In genomic region chr7:23893942-23894890, GRCh38 we compare ENCODE assay signal across 11 cellular contexts.
DNase-seq lines count a peak whose midpoint lies in the region; ATAC-seq, FAIRE-seq and TF ChIP-seq lines count a peak whose summit lies in the region.
"Had no signal": no experiment of that assay in that cellular context is flagged by ENCODE, and none has a peak within 500 bp of the region (broad histone marks: within the 10 kb centered on the region; RNA-seq: fewer than 3 reads in every experiment).

No MANE protein-coding gene starts in this region.

- H3K4me1 ChIP-seq in kidney (ENCODE audit: control insufficient read depth in 1 of 2, insufficient read depth in 1 of 2, low read depth in 1 of 2, low read length in 2 of 2), result no peaks in the 10 kb centered on the region
- H3K4me1 ChIP-seq in lower lobe of right lung, result no peaks in the 10 kb centered on the region

- no peak for TF ChIP-seq CTCF in kidney (IDR thresholded peaks at IDR 0.05; ENCODE audit: borderline replicate concordance, extremely low read depth, insufficient read depth)
- no peak for TF ChIP-seq CTCF in lower lobe of right lung (IDR thresholded peaks at IDR 0.05)

- intact Hi-C loops in kidney (cut with DNase I), result no loop called here
- intact Hi-C loops in lower lobe of right lung (cut with DNase I), result no loop called here

- peak; percentile 7 for DNase-seq in ELF-1 (ENCODE audit: low read depth, low spot score)
- peak; percentile 36 for DNase-seq in LHCN-M2 (ENCODE audit: low read depth)
- peak; percentile 41 for DNase-seq in activated T-cell treated with anti-CD3 and anti-CD28 coated beads, Interleukin-2, amount 50 U/mL, for 24 hours
- DNase-seq in non-pigmented ciliary epithelial cell (ENCODE audit: low read depth), result peak; percentile 43
- no peak for DNase-seq in NCI-H526 treated with DMSO at 0.1 percent for 48 hours (lab: John Stamatoyannopoulos, UW)
- DNase-seq in kidney, result no peak
- DNase-seq in lower lobe of right lung, result no peak
- DNase-seq: DMS53, hippocampal formation had no signal

- FAIRE-seq in kidney (lab: Jason Lieb, UNC), result no peak

- H3K36me3 ChIP-seq in kidney (ENCODE audit: control insufficient read depth in 1 of 2, insufficient read depth in 2 of 2, low read length in 2 of 2), result no peaks in the 10 kb centered on the region
- H3K36me3 ChIP-seq in lower lobe of right lung, result no peaks in the 10 kb centered on the region

- no peak overlapping the region for H3K4me3 ChIP-seq in kidney (ENCODE audit: low read length in 2 of 2)
- no peak overlapping the region for H3K4me3 ChIP-seq in lower lobe of right lung

- H3K36me3 Mint-ChIP-seq in activated T-cell treated with anti-CD3 and anti-CD28 coated beads, Interleukin-2, amount 50 U/mL, for 24 hours (ENCODE audit: low read depth), result no peaks in the 10 kb centered on the region

- H3K4me3 Mint-ChIP-seq in activated T-cell treated with anti-CD3 and anti-CD28 coated beads, Interleukin-2, amount 50 U/mL, for 24 hours, result peak overlapping the region; percentile 58

- H3K9me3 ChIP-seq in kidney (ENCODE audit: control insufficient read depth in 1 of 2, low read length in 2 of 2) (no peaks in the 10 kb centered on the region), lower lobe of right lung (no peaks in the 10 kb centered on the region)

- no peak overlapping the region for H3K27ac ChIP-seq in kidney (ENCODE audit: low read depth in 2 of 2, low read length in 2 of 2)
- no peak overlapping the region for H3K27ac ChIP-seq in lower lobe of right lung
- H3K27ac ChIP-seq: RWPE1 had no signal

- peaks cover 22% of the 10 kb centered on the region for H3K27me3 Mint-ChIP-seq in activated T-cell treated with anti-CD3 and anti-CD28 coated beads, Interleukin-2, amount 50 U/mL, for 24 hours

- peaks cover 33% of the 10 kb centered on the region for H3K4me1 Mint-ChIP-seq in activated T-cell treated with anti-CD3 and anti-CD28 coated beads, Interleukin-2, amount 50 U/mL, for 24 hours (ENCODE audit: low read depth)

- peaks cover 4% of the 10 kb centered on the region for H3K9me3 Mint-ChIP-seq in activated T-cell treated with anti-CD3 and anti-CD28 coated beads, Interleukin-2, amount 50 U/mL, for 24 hours

- H3K27ac Mint-ChIP-seq in activated T-cell treated with anti-CD3 and anti-CD28 coated beads, Interleukin-2, amount 50 U/mL, for 24 hours, result peak overlapping the region; percentile 87

- no peaks in the 10 kb centered on the region for H3K27me3 ChIP-seq in lower lobe of right lung (ENCODE audit: low read depth)

- ATAC-seq in lower lobe of right lung (no peak), GM18868 (IDR thresholded peaks at IDR 0.05; ENCODE audit: unreplicated experiment) (no peak)

- no peak overlapping the region for H3K9ac ChIP-seq in kidney (ENCODE audit: low read length in 2 of 2)

Comparison
In these comparisons a context has a peak if more than half of its experiments do, and no peak if none do; other contexts are left out.
1. DNase-seq: peak in ELF-1 (single experiment), LHCN-M2 (single experiment), activated T-cell treated with anti-CD3 and anti-CD28 coated beads, Interleukin-2, amount 50 U/mL, for 24 hours (single experiment) and non-pigmented ciliary epithelial cell (single experiment); none in NCI-H526 treated with DMSO at 0.1 percent for 48 hours (single experiment), kidney (single experiment) and lower lobe of right lung (single experiment).